In genomic region chr20:45589725-45590124, GRCh38 we compare ENCODE assay signal across 31 cellular contexts. TPM values are rescaled to one million over a fixed set of nuclear protein-coding genes. Genes with fewer than 3 reads are reported as not detected.
"Had no signal": no experiment of that assay in that cellular context is flagged by ENCODE, and none has a peak within 500 bp of the region (broad histone marks: within the 10 kb centered on the region; RNA-seq: fewer than 3 reads in every experiment).

No MANE protein-coding gene starts in this region.

- H3K4me1 ChIP-seq: esophagus muscularis mucosa, right lobe of liver, testis had no signal

- DNase-seq: activated CD4-positive, alpha-beta T cell treated with anti-CD3 and anti-CD28 coated beads, Interleukin-2, amount 50 U/mL, for 1 hour; activated CD8-positive, alpha-beta T cell treated with anti-CD3 and anti-CD28 coated beads for 36 hours; activated gamma-delta T cell treated with Interleukin-2 at 50 U/mL for 16 hours; activated naive CD4-positive, alpha-beta T cell treated with anti-CD3 and anti-CD28 coated beads, Interleukin-2, amount 50 U/mL, for 16 hours; activated T-cell treated with anti-CD3 and anti-CD28 coated beads, Interleukin-2, amount 50 U/mL, for 4 hours; amniotic stem cell; brain microvascular endothelial cell; cortex of kidney; foreskin melanocyte; glutamatergic neuron; islet precursor cell; naive thymus-derived CD8-positive, alpha-beta T cell; occipital lobe; posterior cingulate gyrus; right lobe of liver; stimulated activated CD4-positive, alpha-beta T cell treated with anti-CD3 and anti-CD28 coated beads, Interleukin-2, amount 100 ng/mL, for 48 hours; stimulated activated naive CD4-positive, alpha-beta T cell treated with Interleukin-2 at 50 U/mL for 16 hours; testis; trophoblast cell had no signal

- H3K4me3 ChIP-seq: esophagus muscularis mucosa, hepatocyte, right lobe of liver, testis had no signal

- H3K9me3 ChIP-seq: right lobe of liver, testis had no signal

- ATAC-seq: activated CD8-positive, alpha-beta T cell treated with anti-CD3 and anti-CD28 coated beads for 36 hours; activated T-cell treated with anti-CD3 and anti-CD28 coated beads, Interleukin-2, amount 50 U/mL, for 4 hours; activated T-helper 17 cell treated with anti-CD3 and anti-CD28 coated beads, Interleukin-2, amount 50 U/mL, for 72 hours; naive thymus-derived CD8-positive, alpha-beta T cell; right lobe of liver; WTC11 had no signal

- H3K36me3 ChIP-seq: brain microvascular endothelial cell, esophagus muscularis mucosa, right lobe of liver had no signal

- H3K27ac ChIP-seq: brain microvascular endothelial cell, esophagus muscularis mucosa, hepatocyte, right lobe of liver, testis had no signal

- H3K27me3 ChIP-seq: brain microvascular endothelial cell, hepatocyte, right lobe of liver, testis had no signal

RNA-seq across cellular contexts. Expression of gene WFDC8, which starts 10.6 kb away (rescaled TPM):
- total RNA-seq: activated CD8-positive, alpha-beta T cell treated with anti-CD3 and anti-CD28 coated beads for 36 hours; activated T-cell treated with anti-CD3 and anti-CD28 coated beads, Interleukin-2, amount 50 U/mL, for 4 hours; activated T-helper 17 cell treated with anti-CD3 and anti-CD28 coated beads, Interleukin-2, amount 50 U/mL, for 72 hours; astrocyte; cardiac septum; chondrocyte; endothelial cell of umbilical vein; esophagus muscularis mucosa; hepatocyte; lower leg skin; naive thymus-derived CD8-positive, alpha-beta T cell; neural crest cell; occipital lobe; right lobe of liver; skeletal muscle tissue; T-helper 1 cell treated with Interleukin-12 subunit alpha and Interleukin-12 subunit beta and Interleukin-4 antibody, amounts not matched to agents 30 ng/mL and 1 ng/mL, for 36 hours; testis; WTC11 had no signal

RNA-seq across cellular contexts. Expression of gene WFDC10A, which starts 39.8 kb away (rescaled TPM):
- total RNA-seq: activated CD8-positive, alpha-beta T cell treated with anti-CD3 and anti-CD28 coated beads for 36 hours; activated T-cell treated with anti-CD3 and anti-CD28 coated beads, Interleukin-2, amount 50 U/mL, for 4 hours; activated T-helper 17 cell treated with anti-CD3 and anti-CD28 coated beads, Interleukin-2, amount 50 U/mL, for 72 hours; astrocyte; cardiac septum; chondrocyte; endothelial cell of umbilical vein; esophagus muscularis mucosa; hepatocyte; lower leg skin; naive thymus-derived CD8-positive, alpha-beta T cell; neural crest cell; occipital lobe; right lobe of liver; skeletal muscle tissue; T-helper 1 cell treated with Interleukin-12 subunit alpha and Interleukin-12 subunit beta and Interleukin-4 antibody, amounts not matched to agents 30 ng/mL and 1 ng/mL, for 36 hours; testis; WTC11 had no signal

RNA-seq across cellular contexts. Expression of gene WFDC9, which starts 41.4 kb away (rescaled TPM):
- total RNA-seq: activated CD8-positive, alpha-beta T cell treated with anti-CD3 and anti-CD28 coated beads for 36 hours; activated T-cell treated with anti-CD3 and anti-CD28 coated beads, Interleukin-2, amount 50 U/mL, for 4 hours; activated T-helper 17 cell treated with anti-CD3 and anti-CD28 coated beads, Interleukin-2, amount 50 U/mL, for 72 hours; astrocyte; cardiac septum; chondrocyte; endothelial cell of umbilical vein; esophagus muscularis mucosa; hepatocyte; lower leg skin; naive thymus-derived CD8-positive, alpha-beta T cell; neural crest cell; occipital lobe; right lobe of liver; skeletal muscle tissue; T-helper 1 cell treated with Interleukin-12 subunit alpha and Interleukin-12 subunit beta and Interleukin-4 antibody, amounts not matched to agents 30 ng/mL and 1 ng/mL, for 36 hours; testis; WTC11 had no signal

RNA-seq across cellular contexts. Expression of gene EPPIN, which starts 42.5 kb away (rescaled TPM):
- total RNA-seq: activated CD8-positive, alpha-beta T cell treated with anti-CD3 and anti-CD28 coated beads for 36 hours; activated T-cell treated with anti-CD3 and anti-CD28 coated beads, Interleukin-2, amount 50 U/mL, for 4 hours; activated T-helper 17 cell treated with anti-CD3 and anti-CD28 coated beads, Interleukin-2, amount 50 U/mL, for 72 hours; astrocyte; cardiac septum; chondrocyte; endothelial cell of umbilical vein; esophagus muscularis mucosa; hepatocyte; lower leg skin; naive thymus-derived CD8-positive, alpha-beta T cell; neural crest cell; occipital lobe; right lobe of liver; skeletal muscle tissue; T-helper 1 cell treated with Interleukin-12 subunit alpha and Interleukin-12 subunit beta and Interleukin-4 antibody, amounts not matched to agents 30 ng/mL and 1 ng/mL, for 36 hours had no signal

RNA-seq across cellular contexts. Expression of gene WFDC6, which starts 50.4 kb away (rescaled TPM):
- total RNA-seq: activated CD8-positive, alpha-beta T cell treated with anti-CD3 and anti-CD28 coated beads for 36 hours; activated T-cell treated with anti-CD3 and anti-CD28 coated beads, Interleukin-2, amount 50 U/mL, for 4 hours; activated T-helper 17 cell treated with anti-CD3 and anti-CD28 coated beads, Interleukin-2, amount 50 U/mL, for 72 hours; astrocyte; cardiac septum; chondrocyte; endothelial cell of umbilical vein; esophagus muscularis mucosa; hepatocyte; naive thymus-derived CD8-positive, alpha-beta T cell; neural crest cell; occipital lobe; right lobe of liver; skeletal muscle tissue; T-helper 1 cell treated with Interleukin-12 subunit alpha and Interleukin-12 subunit beta and Interleukin-4 antibody, amounts not matched to agents 30 ng/mL and 1 ng/mL, for 36 hours; WTC11 had no signal
